Comparison of ENCODE assay signal across 9 cellular contexts in genomic region chr3:189304465-189305341, GRCh38.
DNase-seq lines count a peak whose midpoint lies in the region; ATAC-seq and TF ChIP-seq lines count a peak whose summit lies in the region.
"Had no signal": no experiment of that assay in that cellular context is flagged by ENCODE, and none has a peak within 500 bp of the region (broad histone marks: within the 10 kb centered on the region; RNA-seq: fewer than 3 reads in every experiment).

No MANE protein-coding gene starts in this region.

- peak overlapping the region; percentile 29 for H2AFZ ChIP-seq in hepatocyte

- H3K4me2 ChIP-seq in hepatocyte = peak overlapping the region; percentile 60

- TF ChIP-seq CTCF in C4-2B (conservative IDR thresholded peaks at IDR 0.05) = no peak
- TF ChIP-seq CTCF in hepatocyte (IDR thresholded peaks at IDR 0.05; ENCODE audit: poor library complexity) = no peak
- TF ChIP-seq CTCF in uterus (IDR thresholded peaks at IDR 0.05) = no peak
- TF ChIP-seq CTCF in GM13976 (IDR thresholded peaks at IDR 0.05; ENCODE audit: borderline replicate concordance, control extremely low read depth, extremely low read depth, insufficient read depth, missing control alignments) = no peak
- TF ChIP-seq CTCF in brain microvascular endothelial cell (IDR thresholded peaks at IDR 0.05; ENCODE audit: low read depth, low read length, missing control alignments) = no peak

- no peaks in the 10 kb centered on the region for H3K9me3 Mint-ChIP-seq in T-cell

- H3K27ac ChIP-seq in C4-2B (peak overlapping the region; percentile 89), HUES64 (ENCODE audit: low read depth, low read length) (peak overlapping the region; percentile 82), hepatocyte (peak overlapping the region; percentile 93), uterus (peak overlapping the region; percentile 72 to 76), brain microvascular endothelial cell (no peak overlapping the region)
- H3K27ac ChIP-seq: neutrophil had no signal

- peaks cover 5% of the 10 kb centered on the region for H3K36me3 Mint-ChIP-seq in T-cell

- no peak for TF ChIP-seq POLR2A in uterus (IDR thresholded peaks at IDR 0.05)

- no peaks in the 10 kb centered on the region for H3K27me3 ChIP-seq in HUES64 (ENCODE audit: insufficient read depth, low read length)
- H3K27me3 ChIP-seq in hepatocyte = no peaks in the 10 kb centered on the region
- H3K27me3 ChIP-seq in uterus = no peaks in the 10 kb centered on the region
- no peaks in the 10 kb centered on the region for H3K27me3 ChIP-seq in brain microvascular endothelial cell (replicated peaks)
- H3K27me3 ChIP-seq: neutrophil had no signal

- no peaks in the 10 kb centered on the region for H3K27me3 Mint-ChIP-seq in T-cell

- H3K4me3 Mint-ChIP-seq in T-cell = peak overlapping the region in 1 of 3 donors; percentile 28

- H3K27ac Mint-ChIP-seq in T-cell = peak overlapping the region; percentile 45 to 76

- H3K9me3 ChIP-seq in HUES64 (ENCODE audit: insufficient read depth, low read depth, low read length) (no peaks in the 10 kb centered on the region), hepatocyte (ENCODE audit: low read depth) (no peaks in the 10 kb centered on the region), uterus (no peaks in the 10 kb centered on the region)
- H3K9me3 ChIP-seq: neutrophil had no signal

- CTCF ChIA-PET in T-cell (lab: Charles Lee) = interaction anchor here in 1 of 2 donors (1.7 kb wide), 1 partner anchor 17 kb away, joined by 3 read pairs; no protein-coding TSS in a partner anchor

- ATAC-seq in T-cell (replicated peaks in 1 of 4) = peak; percentile 50 to 63 (median 60)
- ATAC-seq in GM21529 (IDR thresholded peaks at IDR 0.05; ENCODE audit: unreplicated experiment) = no peak

- H4K20me1 ChIP-seq in hepatocyte (ENCODE audit: insufficient read depth, poor library complexity, severe bottlenecking) = no peaks in the 10 kb centered on the region

- no peak overlapping the region for H3K4me3 ChIP-seq in HUES64 (ENCODE audit: low read length)
- no peak overlapping the region for H3K4me3 ChIP-seq in hepatocyte
- no peak overlapping the region for H3K4me3 ChIP-seq in uterus
- H3K4me3 ChIP-seq in brain microvascular endothelial cell (ENCODE audit: low read depth, low read length) = no peak overlapping the region

- POLR2A ChIA-PET in T-cell (lab: Charles Lee) = interaction anchor here in 1 of 2 donors (0.6 kb wide), 1 partner anchor 758 kb away, joined by 3 read pairs; no protein-coding TSS in a partner anchor

- H3K36me3 ChIP-seq in HUES64 (ENCODE audit: insufficient read depth, low read length) = no peaks in the 10 kb centered on the region
- H3K36me3 ChIP-seq in hepatocyte (replicated peaks; ENCODE audit: insufficient read depth, low read depth) = no peaks in the 10 kb centered on the region
- H3K36me3 ChIP-seq in uterus = no peaks in the 10 kb centered on the region
- no peaks in the 10 kb centered on the region for H3K36me3 ChIP-seq in brain microvascular endothelial cell (replicated peaks)
- H3K36me3 ChIP-seq: neutrophil had no signal

- 0 out of 2 replicates have a peak overlapping the region, but pooled peaks have one; percentile 15 for H3K9ac ChIP-seq in HUES64 (ENCODE audit: low read depth, low read length)

- intact Hi-C loops in uterus (cut with DNase I; ENCODE audit: low total_unique reads) = no loop called here

- H3K79me2 ChIP-seq in hepatocyte = no peaks in the 10 kb centered on the region

- WGBS in HUES64 = 64% methylated on average over 10 of the region's 10 CpGs
- WGBS in hepatocyte (ENCODE audit: low lambda C conversion rate, missing lambda C conversion rate) = 22% methylated on average over 10 of the region's 10 CpGs

- peak in 5 of 34 experiments; percentile 2 to 13 (median 6) for DNase-seq in T-cell
- DNase-seq in hepatocyte (ENCODE audit: low spot score) = peak; percentile 54
- peak; percentile 50 to 70 for DNase-seq in uterus
- DNase-seq in GM13976 (ENCODE audit: low spot score) = no peak
- no peak for DNase-seq in brain microvascular endothelial cell

- H3K4me1 Mint-ChIP-seq in T-cell = peaks cover 34 to 36% (median 35%) of the 10 kb centered on the region in 3 donors

- no peaks in the 10 kb centered on the region for H3K9me2 ChIP-seq in hepatocyte (replicated peaks; ENCODE audit: insufficient read depth)

- in situ Hi-C loops in GM13976 (cut with MboI; ENCODE audit: low sequenced_read_pairs, unreplicated experiment) = no loop called here
- in situ Hi-C loops in brain microvascular endothelial cell (cut with HindIII; ENCODE audit: low pct_ligation_motif_present, low sequenced_read_pairs) = no loop called here

- H3K4me1 ChIP-seq in HUES64 (ENCODE audit: insufficient read depth, low read length) = peaks cover 24% of the 10 kb centered on the region
- peaks cover 34% of the 10 kb centered on the region for H3K4me1 ChIP-seq in hepatocyte (ENCODE audit: insufficient read depth)
- no peaks in the 10 kb centered on the region for H3K4me1 ChIP-seq in uterus

Comparison
In these comparisons a context has a peak if more than half of its experiments do, and no peak if none do; other contexts are left out.
1. DNase-seq: peak in hepatocyte (single experiment) and uterus (2 of 2); none in GM13976 (single experiment) and brain microvascular endothelial cell (single experiment).